In genomic region chr10:21194510-21194993, GRCh38 we compare ENCODE assay signal across 10 cellular contexts.
DNase-seq lines count a peak whose midpoint lies in the region; ATAC-seq and TF ChIP-seq lines count a peak whose summit lies in the region.
"Had no signal": no experiment of that assay in that cellular context is flagged by ENCODE, and none has a peak within 500 bp of the region (broad histone marks: within the 10 kb centered on the region; RNA-seq: fewer than 3 reads in every experiment).

No MANE protein-coding gene starts in this region.

- H3K4me3 ChIP-seq in mesenchymal stem cell (ENCODE audit: insufficient read depth in 1 of 2, low read depth in 1 of 2, low read length in 2 of 2), result no peak overlapping the region

- DNase-seq in DMS53 (lab: John Stamatoyannopoulos, UW), result peak; percentile 92
- peak; percentile 77 for DNase-seq in NCI-H69 (lab: John Stamatoyannopoulos, UW)
- no peak for DNase-seq in chondrocyte (ENCODE audit: low spot score)
- peak; percentile 17 for DNase-seq in mesenchymal stem cell
- no peak for DNase-seq in COLO829 (ENCODE audit: low spot score)
- DNase-seq: activated T-cell treated with anti-CD3 and anti-CD28 coated beads, Interleukin-2, amount 50 U/mL, for 72 hours; EL had no signal

- H3K4me3 Mint-ChIP-seq in chondrocyte (ENCODE audit: unreplicated experiment), result no peak overlapping the region
- H3K4me3 Mint-ChIP-seq: activated T-cell treated with anti-CD3 and anti-CD28 coated beads, Interleukin-2, amount 50 U/mL, for 72 hours had no signal

- peaks cover 5% of the 10 kb centered on the region for H3K36me3 Mint-ChIP-seq in chondrocyte (ENCODE audit: low read depth)

- H3K27me3 Mint-ChIP-seq in chondrocyte (ENCODE audit: low read depth), result no peaks in the 10 kb centered on the region

- H3K9ac ChIP-seq in mesenchymal stem cell (ENCODE audit: low read length), result no peak overlapping the region

- H3K9me3 ChIP-seq in mesenchymal stem cell (ENCODE audit: control insufficient read depth, low read length), result peaks cover 11% of the 10 kb centered on the region

- 46% methylated on average over 1 of the region's 5 CpGs for WGBS in mesenchymal stem cell

- H2BK15ac ChIP-seq in mesenchymal stem cell (ENCODE audit: low read depth, poor library complexity, severe bottlenecking), result no peak overlapping the region

- no peak overlapping the region for H3K4me2 ChIP-seq in mesenchymal stem cell (ENCODE audit: low read length, poor library complexity, severe bottlenecking)

- H3K36me3 ChIP-seq in mesenchymal stem cell (ENCODE audit: control insufficient read depth in 1 of 2, insufficient read depth in 2 of 2, low read depth in 1 of 2, low read length in 2 of 2), result no peaks in the 10 kb centered on the region

- no peak overlapping the region for H3K4ac ChIP-seq in mesenchymal stem cell (ENCODE audit: low read depth in 1 of 2, low read length in 2 of 2)

- H2BK120ac ChIP-seq in mesenchymal stem cell (ENCODE audit: low read depth, low read length), result no peak overlapping the region

- peak overlapping the region; percentile 50 for H3K27ac Mint-ChIP-seq in chondrocyte (ENCODE audit: unreplicated experiment)
- H3K27ac Mint-ChIP-seq: activated T-cell treated with anti-CD3 and anti-CD28 coated beads, Interleukin-2, amount 50 U/mL, for 72 hours had no signal

- H4K8ac ChIP-seq in mesenchymal stem cell (ENCODE audit: low read length), result no peak overlapping the region

- H3K27ac ChIP-seq in mesenchymal stem cell (ENCODE audit: low read length, poor library complexity, severe bottlenecking), result no peak overlapping the region

- no peak overlapping the region for H4K91ac ChIP-seq in mesenchymal stem cell (ENCODE audit: low read length)

- no peaks in the 10 kb centered on the region for H3K27me3 ChIP-seq in mesenchymal stem cell (ENCODE audit: control insufficient read depth in 1 of 2, insufficient read depth in 1 of 2, low read length in 2 of 2)

- no peaks in the 10 kb centered on the region for H3K4me1 ChIP-seq in mesenchymal stem cell (ENCODE audit: control insufficient read depth, insufficient read depth, low read depth, low read length)

- TF ChIP-seq CTCF in chondrocyte (IDR thresholded peaks at IDR 0.05), result no peak

- ATAC-seq in HG03342 (IDR thresholded peaks at IDR 0.05; ENCODE audit: unreplicated experiment) (no peak), HG03097 (IDR thresholded peaks at IDR 0.05; ENCODE audit: low FRiP score, unreplicated experiment) (no peak), HG03442 (IDR thresholded peaks at IDR 0.05; ENCODE audit: unreplicated experiment) (no peak)
- ATAC-seq: activated T-cell treated with anti-CD3 and anti-CD28 coated beads, Interleukin-2, amount 50 U/mL, for 72 hours had no signal

- no peak overlapping the region for H2AFZ ChIP-seq in mesenchymal stem cell (ENCODE audit: low read depth, low read length)

- no peaks in the 10 kb centered on the region for H3K79me1 ChIP-seq in mesenchymal stem cell (replicated peaks; ENCODE audit: low read length, poor library complexity, severe bottlenecking)

- H3K14ac ChIP-seq in mesenchymal stem cell (ENCODE audit: low read length in 2 of 2), result no peak overlapping the region

- H3K4me1 Mint-ChIP-seq in chondrocyte (ENCODE audit: low read depth), result peaks cover 14% of the 10 kb centered on the region

- H2BK12ac ChIP-seq in mesenchymal stem cell (ENCODE audit: low read length in 2 of 2), result no peak overlapping the region

- peaks cover 14% of the 10 kb centered on the region for H3K9me3 Mint-ChIP-seq in chondrocyte (ENCODE audit: low read depth)

- H3K18ac ChIP-seq in mesenchymal stem cell (ENCODE audit: low read depth in 1 of 2, low read length in 2 of 2), result no peak overlapping the region

- H2BK5ac ChIP-seq in mesenchymal stem cell (ENCODE audit: low read depth, low read length, poor library complexity, severe bottlenecking), result no peak overlapping the region

- H2AK5ac ChIP-seq in mesenchymal stem cell (ENCODE audit: low read length, severe bottlenecking), result no peak overlapping the region

- no peak overlapping the region for H3K23ac ChIP-seq in mesenchymal stem cell (ENCODE audit: low read length in 2 of 2)

Comparison
In these comparisons a context has a peak if more than half of its experiments do, and no peak if none do; other contexts are left out.
1. DNase-seq: peak in DMS53 (single experiment), NCI-H69 (single experiment) and mesenchymal stem cell (single experiment); none in chondrocyte (single experiment) and COLO829 (single experiment).